ENCODE assay signal across 9 cellular contexts in the genomic region with DNA sequence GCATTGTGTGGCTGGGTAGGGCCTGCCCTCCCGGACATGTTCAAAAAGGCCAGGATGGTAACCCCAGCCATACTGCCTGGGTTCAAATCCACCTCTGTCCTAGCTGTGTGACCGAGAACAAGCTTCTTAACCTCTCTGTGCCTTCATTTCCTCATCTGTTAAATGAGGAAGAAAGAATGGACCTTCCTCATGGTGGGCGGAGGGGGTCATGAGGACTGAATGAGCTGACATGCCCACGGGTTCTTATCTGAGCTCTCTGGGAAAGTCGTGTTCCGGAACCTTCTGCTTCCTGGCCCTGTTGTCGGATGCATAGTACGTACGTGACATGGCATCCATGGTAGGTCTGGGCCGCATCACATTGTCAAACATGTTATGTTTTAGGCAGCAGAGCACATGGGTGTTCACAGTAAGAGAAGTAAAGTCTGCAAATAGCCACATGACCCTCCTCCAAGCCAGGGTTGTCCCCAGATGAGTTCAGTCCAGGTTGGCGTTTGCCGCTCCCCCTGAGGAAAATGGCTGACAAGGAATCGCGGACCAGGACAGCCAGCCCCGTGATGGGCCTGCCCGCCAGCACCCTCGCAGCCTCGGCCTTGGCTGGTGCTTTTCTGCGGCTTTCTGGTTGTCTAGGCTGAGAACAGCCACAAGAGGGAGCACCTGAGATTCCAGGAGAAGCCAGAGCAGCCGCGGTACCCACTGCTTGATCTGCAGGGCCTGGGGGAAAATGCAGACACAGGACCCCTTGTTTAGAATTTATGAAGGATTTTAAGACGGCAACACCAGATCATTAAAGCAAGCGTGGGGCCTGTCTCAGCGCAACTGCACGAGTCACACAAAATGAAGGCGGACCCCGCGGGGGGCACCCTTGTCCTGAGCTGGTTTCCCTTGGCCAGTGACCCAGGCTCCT. TPM values are rescaled to one million over a fixed set of nuclear protein-coding genes. Genes with fewer than 3 reads are reported as not detected.
A peak's percentile ranks its signal among the peaks of the same experiment; 100 is the strongest.
DNase-seq lines count a peak whose midpoint lies in the region; ATAC-seq lines count a peak whose summit lies in the region.
"Had no signal": no experiment of that assay in that cellular context is flagged by ENCODE, and none has a peak within 500 bp of the region (broad histone marks: within the 10 kb centered on the region; RNA-seq: fewer than 3 reads in every experiment).

No MANE protein-coding gene starts in this region.

- DNase-seq in COLO668 (lab: John Stamatoyannopoulos, UW; ENCODE audit: unreplicated experiment) (peak; percentile 71), HuH-7.5 (ENCODE audit: low spot score) (peak; percentile 99), OCI-M2 (lab: John Stamatoyannopoulos, UW; ENCODE audit: unreplicated experiment) (peak; percentile 77), activated T-cell treated with anti-CD3 and anti-CD28 coated beads for 48 hours (ENCODE audit: low read depth) (peak; percentile 65), naive B cell (peak; percentile 73)
- peak; percentile 35 for DNase-seq in stimulated activated CD8-positive, alpha-beta memory T cell treated with anti-CD3 and anti-CD28 coated beads, Interleukin-7, amount 100 ng/mL, for 24 hours (ENCODE audit: low read depth)

- H3K27ac Mint-ChIP-seq in naive B cell = peak overlapping the region in 5 of 6 donors; percentile 10 to 67 (median 49)
- H3K27ac Mint-ChIP-seq: T-helper 1 cell treated with Interleukin-12 subunit alpha and Interleukin-12 subunit beta and Interleukin-4 antibody, amounts not matched to agents 30 μg/mL and 1 μg/mL, for 36 hours had no signal

- peaks cover 0 to 5% (median 3%) of the 10 kb centered on the region in 3 donors for H3K27me3 Mint-ChIP-seq in naive B cell

- H3K4me1 Mint-ChIP-seq in naive B cell = peaks cover 7 to 10% (median 8%) of the 10 kb centered on the region in 3 donors

- peak overlapping the region in 4 of 8 donors; percentile 12 to 78 (median 21) for H3K4me3 Mint-ChIP-seq in naive B cell
- H3K4me3 Mint-ChIP-seq: T-helper 1 cell treated with Interleukin-12 subunit alpha and Interleukin-12 subunit beta and Interleukin-4 antibody, amounts not matched to agents 30 μg/mL and 1 μg/mL, for 36 hours had no signal

- no peaks in the 10 kb centered on the region for H3K36me3 Mint-ChIP-seq in naive B cell

- ATAC-seq in esophagus mucosa (peak; percentile 34), naive B cell (ENCODE audit: low read depth in 2 of 2) (peak; percentile 91 to 97), GM21619 (IDR thresholded peaks at IDR 0.05; ENCODE audit: unreplicated experiment) (no peak)

- H3K9me3 Mint-ChIP-seq in naive B cell = no peaks in the 10 kb centered on the region
- H3K9me3 Mint-ChIP-seq: T-helper 1 cell treated with Interleukin-12 subunit alpha and Interleukin-12 subunit beta and Interleukin-4 antibody, amounts not matched to agents 30 μg/mL and 1 μg/mL, for 36 hours had no signal

RNA-seq across cellular contexts. Expression of gene NTN5, which starts 2.4 kb away (rescaled TPM):
- total RNA-seq in esophagus mucosa = not detected
- not detected for polyA plus RNA-seq in naive B cell (ENCODE audit: low read depth in 6 of 6)

RNA-seq across cellular contexts. Expression of gene FUT2, which starts 20.6 kb away (rescaled TPM):
- 101 TPM for total RNA-seq in esophagus mucosa
- polyA plus RNA-seq in naive B cell (ENCODE audit: low read depth in 6 of 6) = under 1 TPM in 3 of 6 donors, not detected in 3; 0.11 to 0.26 (median 0.17) TPM

RNA-seq across cellular contexts. Expression of gene CA11, which starts 29.2 kb away (rescaled TPM):
- 3.1 TPM for total RNA-seq in esophagus mucosa
- polyA plus RNA-seq in naive B cell (ENCODE audit: low read depth in 6 of 6) = 10 to 100 TPM in 3 of 6 donors, 1 to 10 TPM in 3; 2.8 to 15.2 (median 10.6) TPM

RNA-seq across cellular contexts. Expression of gene DBP, which starts 38.0 kb away (rescaled TPM):
- 6.7 TPM for total RNA-seq in esophagus mucosa
- polyA plus RNA-seq in naive B cell (ENCODE audit: low read depth in 6 of 6) = 10 to 100 TPM; 27.6 to 73.8 (median 46.4) TPM

RNA-seq across cellular contexts. Expression of gene MAMSTR, which starts 44.4 kb away (rescaled TPM):
- 0.56 TPM for total RNA-seq in esophagus mucosa
- polyA plus RNA-seq in naive B cell (ENCODE audit: low read depth in 6 of 6) = under 1 TPM in 5 of 6 donors, not detected in 1; 0.21 to 0.70 (median 0.31) TPM

Comparison
In these comparisons a context has a peak if more than half of its experiments do, and no peak if none do; other contexts are left out.
1. DNase-seq: peak in every context shown above with its lines; median percentile 99 in HuH-7.5; 77 in OCI-M2; 73 in naive B cell; 71 in COLO668; 65 in activated T-cell treated with anti-CD3 and anti-CD28 coated beads for 48 hours; 35 in stimulated activated CD8-positive, alpha-beta memory T cell treated with anti-CD3 and anti-CD28 coated beads, Interleukin-7, amount 100 ng/mL, for 24 hours.